In the genomic region with DNA sequence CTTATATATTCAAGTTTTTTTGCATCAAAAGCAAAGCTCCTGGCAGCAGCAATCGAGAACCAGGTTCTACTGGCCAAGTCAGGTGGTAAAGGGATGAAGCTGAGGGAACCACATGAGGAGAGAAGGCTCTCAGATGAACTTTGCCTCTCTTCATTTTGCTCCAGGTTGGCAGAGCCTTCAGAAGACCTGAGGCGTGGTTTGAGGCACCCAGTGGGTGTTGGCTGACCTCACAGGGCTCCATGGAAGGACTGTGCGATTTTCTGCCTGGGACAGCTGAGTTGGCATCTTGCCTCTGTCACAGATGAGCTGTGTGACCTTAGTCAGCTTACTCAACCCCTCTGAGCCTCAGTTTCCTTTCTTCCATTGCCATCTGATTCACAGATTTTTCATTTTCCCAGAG, we compare ENCODE assay signal across 25 cellular contexts.
DNase-seq lines count a peak whose midpoint lies in the region; ATAC-seq and TF ChIP-seq lines count a peak whose summit lies in the region.
"Had no signal": no experiment of that assay in that cellular context is flagged by ENCODE, and none has a peak within 500 bp of the region (broad histone marks: within the 10 kb centered on the region; RNA-seq: fewer than 3 reads in every experiment).

No MANE protein-coding gene starts in this region.

- intact Hi-C loops in activated CD8-positive, alpha-beta T cell treated with anti-CD3 and anti-CD28 coated beads for 36 hours (cut with micrococcal nuclease) = no loop called here
- intact Hi-C loops in esophagus muscularis mucosa (cut with DNase I) = no loop called here

- 79% methylated on average over 3 of the region's 3 CpGs for WGBS in esophagus muscularis mucosa

- no peaks in the 10 kb centered on the region for H3K36me3 ChIP-seq in esophagus muscularis mucosa
- H3K36me3 ChIP-seq: gastrocnemius medialis, upper lobe of right lung, WERI-Rb-1 had no signal

- TF ChIP-seq CTCF in activated CD8-positive, alpha-beta T cell treated with anti-CD3 and anti-CD28 coated beads for 36 hours (IDR thresholded peaks at IDR 0.05) = no peak
- TF ChIP-seq CTCF in esophagus muscularis mucosa (IDR thresholded peaks at IDR 0.05) (no peak), chondrocyte (IDR thresholded peaks at IDR 0.05) (no peak), foreskin fibroblast (IDR thresholded peaks at IDR 0.05; ENCODE audit: low read depth, low read length) (no peak)

- H3K36me3 Mint-ChIP-seq in activated CD8-positive, alpha-beta T cell treated with anti-CD3 and anti-CD28 coated beads for 36 hours (ENCODE audit: low read depth) = no peaks in the 10 kb centered on the region
- H3K36me3 Mint-ChIP-seq in activated CD8-positive, alpha-beta T cell treated with anti-CD3 and anti-CD28 coated beads, Interleukin-2, amount 10 ng/mL, durations not matched to agents 7 days and 5 days (ENCODE audit: low read depth) = no peaks in the 10 kb centered on the region
- H3K36me3 Mint-ChIP-seq in chondrocyte (ENCODE audit: low read depth) = no peaks in the 10 kb centered on the region

- ATAC-seq in activated CD8-positive, alpha-beta T cell treated with anti-CD3 and anti-CD28 coated beads for 36 hours = peak; percentile 68
- ATAC-seq in activated CD8-positive, alpha-beta T cell treated with anti-CD3 and anti-CD28 coated beads, Interleukin-2, amount 10 ng/mL, durations not matched to agents 7 days and 5 days = no peak
- peak; percentile 71 for ATAC-seq in stimulated activated naive CD8-positive, alpha-beta T cell treated with anti-CD3 and anti-CD28 coated beads, Interleukin-15, amount 100 ng/mL, for 72 hours
- ATAC-seq: gastrocnemius medialis, PC-3, sciatic nerve had no signal

- no peak overlapping the region for H3K27ac ChIP-seq in esophagus muscularis mucosa (replicated peaks in 1 of 4)
- H3K27ac ChIP-seq: gastrocnemius medialis, GM23248, upper lobe of right lung, WERI-Rb-1 had no signal

- TF ChIP-seq EP300 in esophagus muscularis mucosa (IDR thresholded peaks at IDR 0.05) = no peak

- no peak overlapping the region for H3K4me3 ChIP-seq in esophagus muscularis mucosa
- H3K4me3 ChIP-seq in foreskin fibroblast (ENCODE audit: low read depth in 1 of 2, low read length in 2 of 2) = no peak overlapping the region
- H3K4me3 ChIP-seq: gastrocnemius medialis, GM23248, upper lobe of right lung had no signal

- TF ChIP-seq POLR2A in esophagus muscularis mucosa (IDR thresholded peaks at IDR 0.05; ENCODE audit: low read depth) = no peak

- H3K4me1 ChIP-seq in esophagus muscularis mucosa = no peaks in the 10 kb centered on the region
- H3K4me1 ChIP-seq: gastrocnemius medialis, upper lobe of right lung had no signal

- H3K9me3 Mint-ChIP-seq in activated CD8-positive, alpha-beta T cell treated with anti-CD3 and anti-CD28 coated beads for 36 hours = no peaks in the 10 kb centered on the region
- no peaks in the 10 kb centered on the region for H3K9me3 Mint-ChIP-seq in activated CD8-positive, alpha-beta T cell treated with anti-CD3 and anti-CD28 coated beads, Interleukin-2, amount 10 ng/mL, durations not matched to agents 7 days and 5 days (ENCODE audit: insufficient read depth)
- no peaks in the 10 kb centered on the region for H3K9me3 Mint-ChIP-seq in stimulated activated naive CD8-positive, alpha-beta T cell treated with anti-CD3 and anti-CD28 coated beads, Interleukin-15, amount 100 ng/mL, for 72 hours
- no peaks in the 10 kb centered on the region for H3K9me3 Mint-ChIP-seq in chondrocyte (ENCODE audit: low read depth)
- H3K9me3 Mint-ChIP-seq: dendritic cell treated with granulocyte-macrophage colony-stimulating factor and Interleukin-4, amounts not matched to agents 40 ng/mL and 50 ng/mL, for 4 days; memory B cell had no signal

- peaks cover 12% of the 10 kb centered on the region for H3K4me1 Mint-ChIP-seq in activated CD8-positive, alpha-beta T cell treated with anti-CD3 and anti-CD28 coated beads for 36 hours (ENCODE audit: low read depth)
- H3K4me1 Mint-ChIP-seq in activated CD8-positive, alpha-beta T cell treated with anti-CD3 and anti-CD28 coated beads, Interleukin-2, amount 10 ng/mL, durations not matched to agents 7 days and 5 days (ENCODE audit: low read depth) = peaks cover 4% of the 10 kb centered on the region
- H3K4me1 Mint-ChIP-seq in stimulated activated naive CD8-positive, alpha-beta T cell treated with anti-CD3 and anti-CD28 coated beads, Interleukin-15, amount 100 ng/mL, for 72 hours = peaks cover 9% of the 10 kb centered on the region
- no peaks in the 10 kb centered on the region for H3K4me1 Mint-ChIP-seq in chondrocyte (ENCODE audit: low read depth)
- H3K4me1 Mint-ChIP-seq: B cell, memory B cell had no signal

- CTCF ChIA-PET in activated CD8-positive, alpha-beta T cell treated with anti-CD3 and anti-CD28 coated beads for 36 hours (lab: Charles Lee) = interaction anchor here (0.8 to 1.4 kb wide), 4 partner anchors 9 to 130 kb away, joined by 3 read pairs; no protein-coding TSS in a partner anchor
- CTCF ChIA-PET in activated CD8-positive, alpha-beta T cell treated with anti-CD3 and anti-CD28 coated beads, Interleukin-2, amount 10 ng/mL, durations not matched to agents 7 days and 5 days (lab: Charles Lee) = interaction anchor here (1.4 to 1.7 kb wide), 3 partner anchors 9 to 174 kb away, joined by 3 to 5 read pairs (median 4); no protein-coding TSS in a partner anchor

- POLR2A ChIA-PET in activated CD8-positive, alpha-beta T cell treated with anti-CD3 and anti-CD28 coated beads for 36 hours (lab: Charles Lee) = no interaction called here
- POLR2A ChIA-PET in activated CD8-positive, alpha-beta T cell treated with anti-CD3 and anti-CD28 coated beads, Interleukin-2, amount 10 ng/mL, durations not matched to agents 7 days and 5 days (lab: Charles Lee) = no interaction called here

- H3K27ac Mint-ChIP-seq in activated CD8-positive, alpha-beta T cell treated with anti-CD3 and anti-CD28 coated beads for 36 hours = peak overlapping the region; percentile 60
- no peak overlapping the region for H3K27ac Mint-ChIP-seq in activated CD8-positive, alpha-beta T cell treated with anti-CD3 and anti-CD28 coated beads, Interleukin-2, amount 10 ng/mL, durations not matched to agents 7 days and 5 days
- peak overlapping the region in 1 of 2 donors; percentile 97 for H3K27ac Mint-ChIP-seq in stimulated activated naive CD8-positive, alpha-beta T cell treated with anti-CD3 and anti-CD28 coated beads, Interleukin-15, amount 100 ng/mL, for 72 hours
- no peak overlapping the region for H3K27ac Mint-ChIP-seq in chondrocyte (ENCODE audit: unreplicated experiment)
- H3K27ac Mint-ChIP-seq: B cell; dendritic cell treated with granulocyte-macrophage colony-stimulating factor and Interleukin-4, amounts not matched to agents 40 ng/mL and 50 ng/mL, for 4 days; memory B cell had no signal

- H3K9me3 ChIP-seq in esophagus muscularis mucosa = no peaks in the 10 kb centered on the region
- H3K9me3 ChIP-seq: gastrocnemius medialis, upper lobe of right lung had no signal

- H3K4me3 Mint-ChIP-seq in activated CD8-positive, alpha-beta T cell treated with anti-CD3 and anti-CD28 coated beads for 36 hours = no peak overlapping the region
- no peak overlapping the region for H3K4me3 Mint-ChIP-seq in activated CD8-positive, alpha-beta T cell treated with anti-CD3 and anti-CD28 coated beads, Interleukin-2, amount 10 ng/mL, durations not matched to agents 7 days and 5 days
- peak overlapping the region in 1 of 2 donors; percentile 66 for H3K4me3 Mint-ChIP-seq in stimulated activated naive CD8-positive, alpha-beta T cell treated with anti-CD3 and anti-CD28 coated beads, Interleukin-15, amount 100 ng/mL, for 72 hours
- no peak overlapping the region for H3K4me3 Mint-ChIP-seq in chondrocyte (ENCODE audit: unreplicated experiment)
- H3K4me3 Mint-ChIP-seq: B cell; dendritic cell treated with granulocyte-macrophage colony-stimulating factor and Interleukin-4, amounts not matched to agents 40 ng/mL and 50 ng/mL, for 4 days; memory B cell had no signal

- peak; percentile 43 for DNase-seq in activated CD8-positive, alpha-beta T cell treated with anti-CD3 and anti-CD28 coated beads for 36 hours
- no peak for DNase-seq in activated CD8-positive, alpha-beta T cell treated with anti-CD3 and anti-CD28 coated beads, Interleukin-2, amount 10 ng/mL, durations not matched to agents 7 days and 5 days
- DNase-seq in stimulated activated CD4-positive, alpha-beta T cell treated with anti-CD3 and anti-CD28 coated beads, Interleukin-4, amount 100 ng/mL, for 48 hours (ENCODE audit: low read depth in 2 of 2) = peak; percentile 12 to 22
- no peak for DNase-seq in stimulated activated CD4-positive, alpha-beta T cell treated with anti-CD3 and anti-CD28 coated beads, Interleukin-4, amount 100 ng/mL, for 1 hour
- peak; percentile 21 for DNase-seq in esophagus muscularis mucosa (ENCODE audit: extremely low spot score)
- DNase-seq in stimulated activated naive CD8-positive, alpha-beta T cell treated with anti-CD3 and anti-CD28 coated beads, Interleukin-15, amount 100 ng/mL, for 72 hours = peak in 1 of 2 donors; percentile 59
- DNase-seq in chondrocyte (ENCODE audit: low spot score) = no peak
- no peak for DNase-seq in foreskin fibroblast
- DNase-seq: activated CD8-positive, alpha-beta memory T cell treated with anti-CD3 and anti-CD28 coated beads for 24 hours; central memory CD4-positive, alpha-beta T cell; gastrocnemius medialis; GM23248; NCI-H1048; NCI-H2029; NCI-H524 treated with DMSO at 0.1 percent for 48 hours; PC-3; posterior cingulate gyrus; SHP77; T1000; upper lobe of right lung; WERI-Rb-1 had no signal

- peaks cover 8% of the 10 kb centered on the region for H3K27me3 Mint-ChIP-seq in activated CD8-positive, alpha-beta T cell treated with anti-CD3 and anti-CD28 coated beads for 36 hours
- peaks cover 14% of the 10 kb centered on the region for H3K27me3 Mint-ChIP-seq in activated CD8-positive, alpha-beta T cell treated with anti-CD3 and anti-CD28 coated beads, Interleukin-2, amount 10 ng/mL, durations not matched to agents 7 days and 5 days (ENCODE audit: low read depth)
- peaks cover 8% of the 10 kb centered on the region for H3K27me3 Mint-ChIP-seq in stimulated activated naive CD8-positive, alpha-beta T cell treated with anti-CD3 and anti-CD28 coated beads, Interleukin-15, amount 100 ng/mL, for 72 hours
- H3K27me3 Mint-ChIP-seq in chondrocyte (ENCODE audit: low read depth) = peaks cover 22% of the 10 kb centered on the region

- peaks cover 0 to 19% (median 0%) of the 10 kb centered on the region in 4 donors for H3K27me3 ChIP-seq in esophagus muscularis mucosa
- H3K27me3 ChIP-seq: gastrocnemius medialis, upper lobe of right lung had no signal

Comparison
In these comparisons a context has a peak if more than half of its experiments do, and no peak if none do; other contexts are left out.
1. DNase-seq: peak in activated CD8-positive, alpha-beta T cell treated with anti-CD3 and anti-CD28 coated beads for 36 hours (single experiment), stimulated activated CD4-positive, alpha-beta T cell treated with anti-CD3 and anti-CD28 coated beads, Interleukin-4, amount 100 ng/mL, for 48 hours (2 of 2) and esophagus muscularis mucosa (single experiment); none in activated CD8-positive, alpha-beta T cell treated with anti-CD3 and anti-CD28 coated beads, Interleukin-2, amount 10 ng/mL, durations not matched to agents 7 days and 5 days (single experiment), stimulated activated CD4-positive, alpha-beta T cell treated with anti-CD3 and anti-CD28 coated beads, Interleukin-4, amount 100 ng/mL, for 1 hour (single experiment), chondrocyte (single experiment) and foreskin fibroblast (0 of 2).